8 cellular contexts compared by ENCODE assay signal in the genomic region with DNA sequence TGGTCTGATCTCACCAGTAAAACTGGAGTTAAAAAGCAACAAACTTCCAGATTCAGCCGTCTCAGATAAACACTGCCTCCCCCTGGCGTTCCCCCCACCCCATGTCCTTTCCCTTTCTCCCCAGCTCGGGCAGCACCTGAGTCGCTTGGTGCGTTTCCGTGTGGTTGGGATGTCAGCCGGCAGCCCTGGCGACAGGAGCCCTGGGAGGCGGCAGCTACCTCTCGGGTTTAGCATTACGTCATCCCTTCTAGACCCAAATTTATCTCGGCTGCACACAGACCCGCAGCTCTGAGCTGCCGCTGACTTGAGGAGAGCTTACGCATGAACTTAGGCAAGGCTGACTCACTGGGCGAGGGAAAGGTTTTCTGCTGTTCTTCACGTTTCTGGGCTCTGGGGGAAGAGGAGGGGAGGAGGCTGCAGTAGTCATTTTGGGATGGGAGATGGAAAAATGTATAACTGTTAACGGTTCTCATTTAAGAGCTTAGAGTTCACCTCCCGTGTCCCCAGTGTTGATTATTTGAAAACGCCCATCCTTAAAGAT. TPM values are rescaled to one million over a fixed set of nuclear protein-coding genes. Genes with fewer than 3 reads are reported as not detected.
A peak's percentile ranks its signal among the peaks of the same experiment; 100 is the strongest.
DNase-seq lines count a peak whose midpoint lies in the region; ATAC-seq and FAIRE-seq lines count a peak whose summit lies in the region.

No MANE protein-coding gene starts in this region.

- H3K4me1 Mint-ChIP-seq in activated CD8-positive, alpha-beta memory T cell treated with anti-CD3 and anti-CD28 coated beads, Interleukin-2, amount 10 ng/mL, durations not matched to agents 7 days and 5 days = peaks cover 64% of the 10 kb centered on the region
- H3K4me1 Mint-ChIP-seq in effector memory CD8-positive, alpha-beta T cell (ENCODE audit: low read depth in 2 of 2) = peaks cover 14 to 19% of the 10 kb centered on the region in 2 donors

- FAIRE-seq in GM18507 (lab: Jason Lieb, UNC) = peak; percentile 74

- DNase-seq in A172 (ENCODE audit: low spot score) (peak; percentile 83), GM18507 (ENCODE audit: extremely low spot score, insufficient read length, low read depth) (no peak), NCI-H510A (lab: John Stamatoyannopoulos, UW) (peak; percentile 47), midbrain (lab: John Stamatoyannopoulos, UW) (peak; percentile 80)
- peak; percentile 88 for DNase-seq in activated CD8-positive, alpha-beta memory T cell treated with anti-CD3 and anti-CD28 coated beads, Interleukin-2, amount 10 ng/mL, durations not matched to agents 7 days and 5 days
- peak; percentile 50 to 53 (median 53) for DNase-seq in effector memory CD8-positive, alpha-beta T cell
- peak; percentile 78 for DNase-seq in stimulated activated CD8-positive, alpha-beta memory T cell treated with anti-CD3 and anti-CD28 coated beads, Interleukin-4, amount 100 ng/mL, for 48 hours

- peak overlapping the region; percentile 61 for H3K4me3 Mint-ChIP-seq in activated CD8-positive, alpha-beta memory T cell treated with anti-CD3 and anti-CD28 coated beads, Interleukin-2, amount 10 ng/mL, durations not matched to agents 7 days and 5 days
- H3K4me3 Mint-ChIP-seq in effector memory CD8-positive, alpha-beta T cell = peak overlapping the region; percentile 55 to 59

- no peaks in the 10 kb centered on the region for H3K36me3 Mint-ChIP-seq in activated CD8-positive, alpha-beta memory T cell treated with anti-CD3 and anti-CD28 coated beads, Interleukin-2, amount 10 ng/mL, durations not matched to agents 7 days and 5 days
- H3K36me3 Mint-ChIP-seq in effector memory CD8-positive, alpha-beta T cell (ENCODE audit: insufficient read depth) = peaks cover 8% of the 10 kb centered on the region

- H3K27ac Mint-ChIP-seq in activated CD8-positive, alpha-beta memory T cell treated with anti-CD3 and anti-CD28 coated beads, Interleukin-2, amount 10 ng/mL, durations not matched to agents 7 days and 5 days = peak overlapping the region; percentile 81
- H3K27ac Mint-ChIP-seq in effector memory CD8-positive, alpha-beta T cell = peak overlapping the region; percentile 4 to 65

- H3K27me3 Mint-ChIP-seq in activated CD8-positive, alpha-beta memory T cell treated with anti-CD3 and anti-CD28 coated beads, Interleukin-2, amount 10 ng/mL, durations not matched to agents 7 days and 5 days = peaks cover 4% of the 10 kb centered on the region
- peaks cover 0 to 10% of the 10 kb centered on the region in 2 donors for H3K27me3 Mint-ChIP-seq in effector memory CD8-positive, alpha-beta T cell

- no peaks in the 10 kb centered on the region for H3K9me3 Mint-ChIP-seq in activated CD8-positive, alpha-beta memory T cell treated with anti-CD3 and anti-CD28 coated beads, Interleukin-2, amount 10 ng/mL, durations not matched to agents 7 days and 5 days (ENCODE audit: low read depth)
- H3K9me3 Mint-ChIP-seq in effector memory CD8-positive, alpha-beta T cell = no peaks in the 10 kb centered on the region

- ATAC-seq in HG03064 (IDR thresholded peaks at IDR 0.05; ENCODE audit: low read depth, unreplicated experiment) = peak; percentile 38
- ATAC-seq in activated CD8-positive, alpha-beta memory T cell treated with anti-CD3 and anti-CD28 coated beads, Interleukin-2, amount 10 ng/mL, durations not matched to agents 7 days and 5 days = peak; percentile 73
- peak; percentile 53 for ATAC-seq in effector memory CD8-positive, alpha-beta T cell (replicated peaks)

- CTCF ChIA-PET in activated CD8-positive, alpha-beta memory T cell treated with anti-CD3 and anti-CD28 coated beads, Interleukin-2, amount 10 ng/mL, durations not matched to agents 7 days and 5 days (lab: Charles Lee) = interaction anchor here (0.8 to 12.6 kb wide), 8 partner anchors 11 to 113 kb away, joined by 3 to 154 read pairs (median 6); a partner anchor contains a TSS

RNA-seq across cellular contexts. Expression of a gene that starts 14.4 kb away (rescaled TPM):
- total RNA-seq in A172 (2014; rRNA removed; shearing (Covaris generic)) = 2.6 and 5.4 TPM in 2 replicates
- 10 to 100 TPM; 13.6 to 29.1 TPM for total RNA-seq in activated CD8-positive, alpha-beta memory T cell treated with anti-CD3 and anti-CD28 coated beads, Interleukin-2, amount 10 ng/mL, durations not matched to agents 7 days and 5 days
